ENCODE assay signal across 8 cellular contexts in genomic region chr1:231241751-231242150, GRCh38. TPM values are rescaled to one million over a fixed set of nuclear protein-coding genes. Genes with fewer than 3 reads are reported as not detected.
DNase-seq lines count a peak whose midpoint lies in the region; ATAC-seq and TF ChIP-seq lines count a peak whose summit lies in the region.

No MANE protein-coding gene starts in this region.

- H2BK120ac ChIP-seq in mesendoderm (ENCODE audit: low read depth, low read length), result no peak overlapping the region

- POLR2A ChIA-PET in SK-N-SH (lab: Yijun Ruan, JAX), result interaction anchor here (0.5 kb wide), 1 partner anchor 343 kb away, joined by 4 read pairs; no protein-coding TSS in a partner anchor

- H3K4me3 Mint-ChIP-seq in effector memory CD8-positive, alpha-beta T cell, result peak overlapping the region; percentile 97

- CTCF ChIA-PET in SK-N-SH (lab: Yijun Ruan, JAX), result interaction anchor here (1.2 kb wide), 1 partner anchor 30 kb away, joined by 5 read pairs; no protein-coding TSS in a partner anchor

- peak overlapping the region; percentile 88 for H3K4me2 ChIP-seq in SK-N-SH
- H3K4me2 ChIP-seq in mesendoderm (ENCODE audit: low read length), result peak overlapping the region; percentile 49

- H3K27me3 Mint-ChIP-seq in effector memory CD8-positive, alpha-beta T cell, result no peaks in the 10 kb centered on the region

- no peaks in the 10 kb centered on the region for H3K9me2 ChIP-seq in SK-N-SH

- TF ChIP-seq CTCF in SK-N-SH (IDR thresholded peaks at IDR 0.05) (0 out of 2 replicates have a peak, but pooled peaks have one; percentile 6), vagina (IDR thresholded peaks at IDR 0.05) (no peak)

- H3K9ac ChIP-seq in SK-N-SH, result peak overlapping the region; percentile 88
- H3K9ac ChIP-seq in mesendoderm (ENCODE audit: low read length), result peak overlapping the region; percentile 90

- no peak overlapping the region for H2AK5ac ChIP-seq in mesendoderm (ENCODE audit: low read length)

- H3K27me3 ChIP-seq in SK-N-SH (ENCODE audit: insufficient read depth), result no peaks in the 10 kb centered on the region
- H3K27me3 ChIP-seq in mesendoderm (ENCODE audit: insufficient read depth, low read length, poor library complexity), result no peaks in the 10 kb centered on the region
- no peaks in the 10 kb centered on the region for H3K27me3 ChIP-seq in vagina

- peak overlapping the region; percentile 98 to 99 for H3K27ac Mint-ChIP-seq in effector memory CD8-positive, alpha-beta T cell

- 0% methylated on average over 10 of the region's 10 CpGs for WGBS in SK-N-SH (ENCODE audit: low lambda C conversion rate)
- WGBS in mesendoderm (ENCODE audit: extremely low coverage, insufficient coverage, low lambda C conversion rate), result no CpG with 5 or more reads among the region's 10 CpGs

- no peaks in the 10 kb centered on the region for H3K9me3 ChIP-seq in SK-N-SH
- H3K9me3 ChIP-seq in vagina, result no peaks in the 10 kb centered on the region

- H3K4ac ChIP-seq in mesendoderm (ENCODE audit: low read depth, low read length), result peak overlapping the region; percentile 41

- peak overlapping the region; percentile 75 to 83 for H3K27ac ChIP-seq in SK-N-SH (ENCODE audit: low read depth in 2 of 2, low read length in 1 of 2)
- H3K27ac ChIP-seq in mesendoderm (ENCODE audit: low read depth, low read length), result peak overlapping the region; percentile 46
- H3K27ac ChIP-seq in vagina, result peak overlapping the region; percentile 79

- H3K4me1 Mint-ChIP-seq in effector memory CD8-positive, alpha-beta T cell (ENCODE audit: low read depth in 2 of 2), result peaks cover 42 to 56% of the 10 kb centered on the region in 2 donors

- H3F3A ChIP-seq in SK-N-SH (replicated peaks; ENCODE audit: insufficient read depth), result no peaks in the 10 kb centered on the region

- peaks cover 17% of the 10 kb centered on the region for H3K79me1 ChIP-seq in mesendoderm (ENCODE audit: low read length)

- H3K9me3 Mint-ChIP-seq in effector memory CD8-positive, alpha-beta T cell, result no peaks in the 10 kb centered on the region

- no peak overlapping the region for H3K23ac ChIP-seq in mesendoderm (ENCODE audit: low read length)

- H4K5ac ChIP-seq in mesendoderm (ENCODE audit: low read length), result no peak overlapping the region

- DNase-seq in A172 (ENCODE audit: low spot score), result peak; percentile 13
- DNase-seq in SK-N-SH, result peak; percentile 58
- DNase-seq in effector memory CD8-positive, alpha-beta T cell, result no peak
- DNase-seq in mesendoderm, result no peak
- no peak for DNase-seq in vagina (ENCODE audit: extremely low spot score in 2 of 2)
- no peak for DNase-seq in occipital lobe (lab: John Stamatoyannopoulos, UW)

- TF ChIP-seq POLR2A in vagina (IDR thresholded peaks at IDR 0.05), result no peak

- H3K18ac ChIP-seq in mesendoderm (ENCODE audit: low read length), result peak overlapping the region; percentile 34

- peak overlapping the region; percentile 94 for H3K56ac ChIP-seq in mesendoderm (ENCODE audit: low read length)

- peak; percentile 32 for ATAC-seq in HG03196 (IDR thresholded peaks at IDR 0.05; ENCODE audit: unreplicated experiment)
- no peak for ATAC-seq in effector memory CD8-positive, alpha-beta T cell (replicated peaks)

- H2BK5ac ChIP-seq in mesendoderm (ENCODE audit: low read length), result no peak overlapping the region

- H2AFZ ChIP-seq in SK-N-SH (ENCODE audit: low read depth), result peak overlapping the region; percentile 95

- H3K36me3 Mint-ChIP-seq in effector memory CD8-positive, alpha-beta T cell (ENCODE audit: insufficient read depth), result peaks cover 44% of the 10 kb centered on the region

- H3K4me3 ChIP-seq in GM08714 (ENCODE audit: low read length) (peak overlapping the region; percentile 99), SK-N-SH (ENCODE audit: low read depth in 2 of 2, low read length in 1 of 2) (peak overlapping the region; percentile 86 to 90), mesendoderm (ENCODE audit: low read length) (peak overlapping the region; percentile 85), vagina (peak overlapping the region; percentile 71 to 84)

- no peak overlapping the region for H2BK15ac ChIP-seq in mesendoderm (replicated peaks; ENCODE audit: low read depth)

- H4K8ac ChIP-seq in mesendoderm (ENCODE audit: low read depth, low read length), result no peak overlapping the region

- H3K4me1 ChIP-seq in SK-N-SH (ENCODE audit: control insufficient read depth in 1 of 2, insufficient read depth in 2 of 2, low read depth in 1 of 2, low read length in 1 of 2) (peaks cover 13 to 17% of the 10 kb centered on the region in 2 experiments), mesendoderm (ENCODE audit: control insufficient read depth, low read depth, low read length) (no peaks in the 10 kb centered on the region), vagina (peaks cover 43% of the 10 kb centered on the region)

- H3K36me3 ChIP-seq in SK-N-SH (replicated peaks in 1 of 2; ENCODE audit: control insufficient read depth in 1 of 2, insufficient read depth in 2 of 2, low read length in 1 of 2) (peaks cover 12 to 21% of the 10 kb centered on the region in 2 experiments), mesendoderm (ENCODE audit: control insufficient read depth, insufficient read depth, low read length) (peaks cover 4% of the 10 kb centered on the region), vagina (peaks cover 0 to 21% of the 10 kb centered on the region in 2 donors)

- H4K20me1 ChIP-seq in SK-N-SH (ENCODE audit: insufficient read depth), result peaks cover 7% of the 10 kb centered on the region; the same call in 1 of the 2 replicates

- H3K79me2 ChIP-seq in SK-N-SH (ENCODE audit: insufficient read depth) (peaks cover 70% of the 10 kb centered on the region), mesendoderm (ENCODE audit: control insufficient read depth, insufficient read depth, low read length) (peaks cover 7% of the 10 kb centered on the region)

- TF ChIP-seq RAD21 in SK-N-SH (IDR thresholded peaks at IDR 0.05; ENCODE audit: low read length), result no peak

- intact Hi-C loops in vagina (cut with DNase I), result no loop called here

- TF ChIP-seq EP300 in SK-N-SH (IDR thresholded peaks at IDR 0.05; ENCODE audit: borderline replicate concordance in 1 of 2, low read depth in 1 of 2, low read length in 1 of 2), result no peak

TF ChIP-seq in SK-N-SH, 30 proteins besides CTCF, POLR2A, EP300 and RAD21:
- no peak for TF ChIP-seq IRF3 (IDR thresholded peaks at IDR 0.05; ENCODE audit: low read depth, low read length)
- TF ChIP-seq RCOR1 (IDR thresholded peaks at IDR 0.05; ENCODE audit: low read length), result no peak
- TF ChIP-seq TAF1 (IDR thresholded peaks at IDR 0.05; ENCODE audit: borderline replicate concordance, low read depth, low read length), result no peak
- TF ChIP-seq YY1 (IDR thresholded peaks at IDR 0.05; ENCODE audit: low read depth), result no peak
- TF ChIP-seq CHD2 (IDR thresholded peaks at IDR 0.05; ENCODE audit: low read length, partially characterized antibody), result no peak
- TF ChIP-seq PBX3 (IDR thresholded peaks at IDR 0.05), result no peak
- no peak for TF ChIP-seq ELF1 (IDR thresholded peaks at IDR 0.05)
- TF ChIP-seq MAX (IDR thresholded peaks at IDR 0.05; ENCODE audit: low read depth), result no peak
- no peak for TF ChIP-seq RFX5 (IDR thresholded peaks at IDR 0.05; ENCODE audit: low read length)
- TF ChIP-seq NFIC (IDR thresholded peaks at IDR 0.05; ENCODE audit: borderline replicate concordance), result no peak; the same call in 1 of the 2 replicates
- no peak for TF ChIP-seq POLR2AphosphoS5 (IDR thresholded peaks at IDR 0.05; ENCODE audit: low read depth, low read length)
- no peak for TF ChIP-seq TEAD4 (IDR thresholded peaks at IDR 0.05; ENCODE audit: borderline replicate concordance, insufficient read depth)
- TF ChIP-seq GATA2 (CRISPR knock-in tag; IDR thresholded peaks at IDR 0.05), result no peak

RNA-seq across cellular contexts. Expression of gene GNPAT, which starts 0.7 kb away (rescaled TPM):
- total RNA-seq in A172 (2014; rRNA removed; shearing (Covaris generic)), result 129 and 134 TPM in 2 replicates
- polyA plus RNA-seq in SK-N-SH (2012; rRNA removed), result 14.7 and 18.9 TPM in 2 replicates
- polyA plus RNA-seq in SK-N-SH (2012; cell fraction: cytosol; rRNA removed), result 20.2 and 21.8 TPM in 2 replicates
- 10.6 and 23.2 TPM in 2 replicates for polyA plus RNA-seq in SK-N-SH (2012; cell fraction: nucleus; rRNA removed)
- polyA plus RNA-seq in mesendoderm (2013, experiment 1 of 2), result 38.1 TPM
- 37.3 TPM for polyA plus RNA-seq in mesendoderm (2013, experiment 2 of 2)
- total RNA-seq in vagina (28.7 TPM), occipital lobe (57.1 TPM)

Comparison
In these comparisons a context has a peak if more than half of its experiments do, and no peak if none do; other contexts are left out.
1. DNase-seq: peak in A172 (single experiment) and SK-N-SH (single experiment); none in effector memory CD8-positive, alpha-beta T cell (0 of 3), mesendoderm (single experiment), vagina (0 of 2) and occipital lobe (single experiment).
2. Peak in every context shown above with its lines, with median percentiles within 50 percentile points of each other: H3K4me3 ChIP-seq and H3K27ac ChIP-seq.